ENCODE assay signal across 9 cellular contexts in the genomic region with DNA sequence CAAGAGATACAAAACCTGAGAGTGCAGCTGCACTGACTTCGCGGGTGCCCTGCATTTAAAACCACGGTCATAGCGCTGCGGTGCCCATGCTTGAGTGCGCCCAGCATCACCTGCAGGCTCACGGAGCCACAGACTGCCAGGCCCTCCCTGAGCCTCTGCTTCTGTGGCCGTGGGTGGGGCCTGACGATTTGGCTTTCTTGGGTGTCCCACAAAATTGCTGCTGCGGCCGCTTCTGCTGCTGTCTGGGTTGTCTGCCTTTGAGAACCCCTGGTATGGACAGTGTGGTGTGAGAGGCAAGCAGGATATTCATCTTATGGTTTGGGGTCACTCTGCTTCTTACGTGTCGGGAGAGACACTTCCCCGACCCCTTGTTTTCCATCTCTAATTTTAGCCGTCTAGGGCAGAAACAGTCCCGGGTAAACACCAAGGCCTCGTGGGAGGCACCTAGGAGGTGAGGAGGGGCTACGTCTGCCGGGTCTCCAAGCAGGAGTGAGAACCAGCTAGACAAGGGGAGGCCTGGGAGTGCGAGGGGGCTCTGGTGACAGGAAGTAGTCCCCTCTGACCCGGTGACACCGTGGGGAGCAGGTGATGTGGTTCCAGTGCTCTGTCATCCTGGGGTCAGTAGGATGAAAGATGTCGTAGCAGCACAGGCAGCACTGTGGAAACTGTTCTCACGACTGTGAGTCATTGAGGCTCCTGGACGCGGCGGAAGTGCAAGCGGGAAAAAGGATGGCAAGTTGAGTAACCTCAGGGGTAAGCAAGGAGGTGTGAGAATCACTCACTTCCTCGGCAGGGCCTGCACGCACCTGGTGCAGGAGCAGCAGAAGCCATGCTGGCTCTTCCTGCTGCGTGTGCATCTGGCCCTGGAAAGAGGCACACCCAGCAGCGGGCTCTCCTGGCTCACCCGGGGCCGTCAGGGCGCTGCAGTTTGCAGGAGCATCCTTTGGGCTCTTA.
DNase-seq lines count a peak whose midpoint lies in the region; ATAC-seq, FAIRE-seq and TF ChIP-seq lines count a peak whose summit lies in the region.
"Had no signal": no experiment of that assay in that cellular context is flagged by ENCODE, and none has a peak within 500 bp of the region (broad histone marks: within the 10 kb centered on the region; RNA-seq: fewer than 3 reads in every experiment).

No MANE protein-coding gene starts in this region.

- H3K9me3 ChIP-seq in A549 (0 out of 3 replicates have a peak, but pooled peaks cover 6% of the 10 kb centered on the region), RWPE2 (ENCODE audit: severe bottlenecking) (no peaks in the 10 kb centered on the region), left ventricle myocardium inferior (replicated peaks) (peaks cover 1% of the 10 kb centered on the region)
- H3K9me3 ChIP-seq: neutrophil had no signal

- 67% methylated on average over 35 of the region's 35 CpGs for WGBS in A549 (ENCODE audit: missing lambda C conversion rate)

- peak; percentile 39 for FAIRE-seq in A549 (lab: Jason Lieb, UNC)

- DNase-seq in A549 (ENCODE audit: low read depth in 1 of 2, low spot score in 1 of 2) (peak; percentile 74 to 78), RWPE2 (ENCODE audit: low spot score) (peak; percentile 98), natural killer cell (peak; percentile 51), OCI-M1 (lab: John Stamatoyannopoulos, UW) (no peak), left ventricle myocardium inferior (no peak), NK-92 (lab: John Stamatoyannopoulos, UW; ENCODE audit: unreplicated experiment) (no peak), LoVo (ENCODE audit: low spot score) (no peak)
- DNase-seq in activated naive CD4-positive, alpha-beta T cell treated with anti-CD3 and anti-CD28 coated beads, Interleukin-2, amount 50 U/mL, for 16 hours = peak; percentile 64

- no peak overlapping the region for H3K4me3 ChIP-seq in A549
- no peak overlapping the region for H3K4me3 ChIP-seq in RWPE2 (ENCODE audit: severe bottlenecking)
- no peak overlapping the region for H3K4me3 ChIP-seq in left ventricle myocardium inferior

- peaks cover 40% of the 10 kb centered on the region for H3K4me1 ChIP-seq in A549
- peaks cover 57% of the 10 kb centered on the region for H3K4me1 ChIP-seq in RWPE2 (ENCODE audit: insufficient read depth, poor library complexity, severe bottlenecking)
- peaks cover 11% of the 10 kb centered on the region for H3K4me1 ChIP-seq in left ventricle myocardium inferior

- H3K36me3 ChIP-seq in RWPE2 (ENCODE audit: low read depth) (peaks cover 6% of the 10 kb centered on the region; the same call in 1 of the 2 replicates), left ventricle myocardium inferior (no peaks in the 10 kb centered on the region)
- H3K36me3 ChIP-seq: neutrophil had no signal

- H3K27ac Mint-ChIP-seq in natural killer cell = peak overlapping the region; percentile 84 to 91

- no peaks in the 10 kb centered on the region for H3K9me3 Mint-ChIP-seq in natural killer cell

- H3K4me3 Mint-ChIP-seq in natural killer cell = peak overlapping the region; percentile 70

- no peak for TF ChIP-seq RAD21 in A549 (conservative IDR thresholded peaks at IDR 0.05 in 1 of 2, IDR thresholded peaks at IDR 0.05 in 1 of 2)

- POLR2A ChIA-PET in A549 (lab: Yijun Ruan, JAX) = no interaction called here

- H3K27ac ChIP-seq in A549 (peak overlapping the region; percentile 32 to 76), RWPE2 (ENCODE audit: poor library complexity, severe bottlenecking) (peak overlapping the region; percentile 92), left ventricle myocardium inferior (replicated peaks) (no peak overlapping the region)
- H3K27ac ChIP-seq: neutrophil had no signal

- H3K27me3 ChIP-seq in RWPE2 (ENCODE audit: insufficient read depth, poor library complexity, severe bottlenecking) (no peaks in the 10 kb centered on the region), left ventricle myocardium inferior (ENCODE audit: low read depth) (no peaks in the 10 kb centered on the region)
- H3K27me3 ChIP-seq: neutrophil had no signal

- TF ChIP-seq CTCF in A549 (IDR thresholded peaks at IDR 0.05) (no peak), RWPE2 (IDR thresholded peaks at IDR 0.05; ENCODE audit: poor library complexity, severe bottlenecking) (no peak), natural killer cell (IDR thresholded peaks at IDR 0.05) (no peak), left ventricle myocardium inferior (IDR thresholded peaks at IDR 0.05; ENCODE audit: borderline replicate concordance) (no peak)

- ATAC-seq in A549 = peak; percentile 84 to 89
- ATAC-seq in RWPE2 (ENCODE audit: low read depth) = peak; percentile 92
- peak; percentile 50 to 85 (median 75) for ATAC-seq in natural killer cell

- TF ChIP-seq POLR2A in A549 (IDR thresholded peaks at IDR 0.05; ENCODE audit: low read length) = no peak

- CTCF ChIA-PET in A549 (lab: Yijun Ruan, JAX) = interaction anchor here (0.9 to 1.3 kb wide), 5 partner anchors 13 to 266 kb away, joined by 3 to 4 read pairs (median 3); no protein-coding TSS in a partner anchor

- peak in 1 of 2 experiments; percentile 16; a peak in 1 of 5 replicates for TF ChIP-seq EP300 in A549 (IDR thresholded peaks at IDR 0.05)

- peak overlapping the region; percentile 63 for H3K4me2 ChIP-seq in A549

- intact Hi-C loops in natural killer cell (cut with micrococcal nuclease) (no loop called here), left ventricle myocardium inferior (cut with micrococcal nuclease) (no loop called here)

- H3K36me3 Mint-ChIP-seq in natural killer cell = no peaks in the 10 kb centered on the region

- H3K27me3 Mint-ChIP-seq in natural killer cell (ENCODE audit: low read depth in 2 of 2) = no peaks in the 10 kb centered on the region

- peaks cover 39 to 59% of the 10 kb centered on the region in 2 donors for H3K4me1 Mint-ChIP-seq in natural killer cell

TF ChIP-seq in A549, 52 proteins besides CTCF, POLR2A, EP300 and RAD21:
- TF ChIP-seq TFCP2L1 (CRISPR knock-in tag; IDR thresholded peaks at IDR 0.05) (no peak), ZFP36 (IDR thresholded peaks at IDR 0.05; ENCODE audit: borderline replicate concordance, partially characterized antibody) (no peak), GATA3 (IDR thresholded peaks at IDR 0.05; ENCODE audit: borderline replicate concordance) (no peak), ZC3H11A (IDR thresholded peaks at IDR 0.05) (no peak), EHF (CRISPR knock-in tag; IDR thresholded peaks at IDR 0.05) (no peak), FOSL2 (IDR thresholded peaks at IDR 0.05) (no peak), FOSL2 (CRISPR knock-in tag; IDR thresholded peaks at IDR 0.05) (peak; percentile 73), MAFK (IDR thresholded peaks at IDR 0.05; ENCODE audit: partially characterized antibody) (no peak), MAZ (IDR thresholded peaks at IDR 0.05; ENCODE audit: borderline replicate concordance, low read depth, low read length) (no peak), JUNB (IDR thresholded peaks at IDR 0.05) (peak; percentile 16; the same call in 1 of the 2 replicates), CEBPB (IDR thresholded peaks at IDR 0.05) (peak; percentile 51 to 57; a peak in 2 of 4 replicates), SREBF2 (IDR thresholded peaks at IDR 0.05) (no peak), NFE2L2 (conservative IDR thresholded peaks at IDR 0.05; ENCODE audit: low read length) (no peak), RFX5 (IDR thresholded peaks at IDR 0.05) (no peak), RCOR1 (IDR thresholded peaks at IDR 0.05; ENCODE audit: low read depth, low read length) (no peak), FOSB (CRISPR knock-in tag; IDR thresholded peaks at IDR 0.05) (no peak), ZSCAN20 (CRISPR knock-in tag; IDR thresholded peaks at IDR 0.05) (no peak), HOXB13 (CRISPR knock-in tag; IDR thresholded peaks at IDR 0.05; ENCODE audit: low read depth) (no peak)
- TF ChIP-seq, protein P1, sequence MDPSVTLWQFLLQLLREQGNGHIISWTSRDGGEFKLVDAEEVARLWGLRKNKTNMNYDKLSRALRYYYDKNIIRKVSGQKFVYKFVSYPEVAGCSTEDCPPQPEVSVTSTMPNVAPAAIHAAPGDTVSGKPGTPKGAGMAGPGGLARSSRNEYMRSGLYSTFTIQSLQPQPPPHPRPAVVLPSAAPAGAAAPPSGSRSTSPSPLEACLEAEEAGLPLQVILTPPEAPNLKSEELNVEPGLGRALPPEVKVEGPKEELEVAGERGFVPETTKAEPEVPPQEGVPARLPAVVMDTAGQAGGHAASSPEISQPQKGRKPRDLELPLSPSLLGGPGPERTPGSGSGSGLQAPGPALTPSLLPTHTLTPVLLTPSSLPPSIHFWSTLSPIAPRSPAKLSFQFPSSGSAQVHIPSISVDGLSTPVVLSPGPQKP (IDR thresholded peaks at IDR 0.05; ENCODE audit: low read depth, low read length) = no peak
- TF ChIP-seq, protein P2, sequence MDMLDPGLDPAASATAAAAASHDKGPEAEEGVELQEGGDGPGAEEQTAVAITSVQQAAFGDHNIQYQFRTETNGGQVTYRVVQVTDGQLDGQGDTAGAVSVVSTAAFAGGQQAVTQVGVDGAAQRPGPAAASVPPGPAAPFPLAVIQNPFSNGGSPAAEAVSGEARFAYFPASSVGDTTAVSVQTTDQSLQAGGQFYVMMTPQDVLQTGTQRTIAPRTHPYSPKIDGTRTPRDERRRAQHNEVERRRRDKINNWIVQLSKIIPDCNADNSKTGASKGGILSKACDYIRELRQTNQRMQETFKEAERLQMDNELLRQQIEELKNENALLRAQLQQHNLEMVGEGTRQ (IDR thresholded peaks at IDR 0.05) = no peak
- TF ChIP-seq, protein P3, sequence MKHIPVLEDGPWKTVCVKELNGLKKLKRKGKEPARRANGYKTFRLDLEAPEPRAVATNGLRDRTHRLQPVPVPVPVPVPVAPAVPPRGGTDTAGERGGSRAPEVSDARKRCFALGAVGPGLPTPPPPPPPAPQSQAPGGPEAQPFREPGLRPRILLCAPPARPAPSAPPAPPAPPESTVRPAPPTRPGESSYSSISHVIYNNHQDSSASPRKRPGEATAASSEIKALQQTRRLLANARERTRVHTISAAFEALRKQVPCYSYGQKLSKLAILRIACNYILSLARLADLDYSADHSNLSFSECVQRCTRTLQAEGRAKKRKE (CRISPR knock-in tag; IDR thresholded peaks at IDR 0.05; ENCODE audit: low read depth) = no peak
- TF ChIP-seq, protein P4, sequence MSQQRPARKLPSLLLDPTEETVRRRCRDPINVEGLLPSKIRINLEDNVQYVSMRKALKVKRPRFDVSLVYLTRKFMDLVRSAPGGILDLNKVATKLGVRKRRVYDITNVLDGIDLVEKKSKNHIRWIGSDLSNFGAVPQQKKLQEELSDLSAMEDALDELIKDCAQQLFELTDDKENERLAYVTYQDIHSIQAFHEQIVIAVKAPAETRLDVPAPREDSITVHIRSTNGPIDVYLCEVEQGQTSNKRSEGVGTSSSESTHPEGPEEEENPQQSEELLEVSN (IDR thresholded peaks at IDR 0.05; ENCODE audit: borderline replicate concordance, low read depth) = peak; percentile 43; the same call in 1 of the 2 replicates
- TF ChIP-seq, protein P5, sequence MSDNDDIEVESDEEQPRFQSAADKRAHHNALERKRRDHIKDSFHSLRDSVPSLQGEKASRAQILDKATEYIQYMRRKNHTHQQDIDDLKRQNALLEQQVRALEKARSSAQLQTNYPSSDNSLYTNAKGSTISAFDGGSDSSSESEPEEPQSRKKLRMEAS (IDR thresholded peaks at IDR 0.05) = peak; percentile 71

Comparison
In these comparisons a context has a peak if more than half of its experiments do, and no peak if none do; other contexts are left out.
1. DNase-seq: peak in A549 (2 of 2), RWPE2 (single experiment), activated naive CD4-positive, alpha-beta T cell treated with anti-CD3 and anti-CD28 coated beads, Interleukin-2, amount 50 U/mL, for 16 hours (single experiment) and natural killer cell (single experiment); none in OCI-M1 (single experiment), left ventricle myocardium inferior (single experiment), NK-92 (single experiment) and LoVo (single experiment).
2. Peak in every context shown above with its lines, with median percentiles within 50 percentile points of each other: ATAC-seq.